Comparison of ENCODE assay signal across 8 cellular contexts in the genomic region with DNA sequence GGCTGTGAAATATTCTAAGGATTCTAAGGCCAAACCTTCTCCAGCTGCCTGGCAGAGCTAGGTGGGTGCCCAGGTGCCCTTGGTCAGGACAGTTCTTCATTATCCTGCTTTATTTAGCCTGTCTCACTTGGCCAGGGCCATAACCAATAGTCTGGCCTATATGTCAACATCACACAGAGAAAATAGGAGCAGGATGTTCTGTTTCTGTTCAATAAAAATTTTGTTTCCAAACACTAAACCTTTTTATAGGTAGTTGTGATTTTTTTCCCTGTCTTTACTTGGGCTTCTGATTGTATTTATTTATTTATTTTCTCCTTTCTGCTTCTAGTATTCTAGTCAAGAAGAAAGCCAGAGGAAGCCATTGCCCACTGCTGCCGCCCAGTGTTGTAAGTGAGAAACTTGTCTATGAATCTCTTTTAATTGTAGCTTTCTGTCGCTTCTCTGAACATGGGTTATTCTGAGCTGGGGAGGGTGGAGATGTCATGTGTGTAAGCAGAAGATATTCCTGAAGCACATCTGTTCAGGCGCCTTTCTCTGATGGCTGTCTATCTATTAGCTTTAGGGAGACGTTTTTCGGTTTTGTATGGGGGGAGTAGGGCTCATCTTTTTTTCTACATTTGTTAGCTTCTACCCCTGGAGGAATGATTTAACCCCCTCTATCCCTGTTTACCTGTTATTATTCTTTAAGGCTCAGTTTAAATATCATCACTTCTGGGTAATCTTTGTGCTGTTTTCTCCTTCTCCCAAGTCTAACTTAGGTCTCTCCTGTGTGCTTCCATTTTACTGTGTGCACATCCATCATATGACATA.
DNase-seq lines count a peak whose midpoint lies in the region; ATAC-seq lines count a peak whose summit lies in the region.

No MANE protein-coding gene starts in this region.

- no peaks in the 10 kb centered on the region for H3K79me2 ChIP-seq in trophoblast cell (ENCODE audit: control insufficient read depth, insufficient read depth, low read length, poor library complexity)

- no peak overlapping the region for H4K12ac ChIP-seq in trophoblast cell (ENCODE audit: low read depth, low read length)

- no peak overlapping the region for H4K91ac ChIP-seq in trophoblast cell (ENCODE audit: low read depth, low read length)

- H3K4me3 ChIP-seq in trophoblast cell (ENCODE audit: low read depth, low read length): no peak overlapping the region

- no peak overlapping the region for H4K8ac ChIP-seq in trophoblast cell (ENCODE audit: low read depth, low read length)

- intact Hi-C loops in Right ventricle myocardium inferior (cut with DNase I): loop anchor here (1.0 to 5.0 kb wide), 2 partner anchors 97 to 143 kb away; a partner anchor contains a TSS

- H3K18ac ChIP-seq in trophoblast cell (ENCODE audit: low read length): no peak overlapping the region

- no peak overlapping the region for H2BK12ac ChIP-seq in trophoblast cell (ENCODE audit: low read length)

- ATAC-seq in Right ventricle myocardium inferior (peak; percentile 54), HG03378 (IDR thresholded peaks at IDR 0.05; ENCODE audit: unreplicated experiment) (no peak), HG03159 (IDR thresholded peaks at IDR 0.05; ENCODE audit: unreplicated experiment) (no peak)

- no CpG with 5 or more reads among the region's 5 CpGs for WGBS in trophoblast cell (ENCODE audit: extremely low coverage, insufficient coverage, insufficient read length)

- no peak overlapping the region for H3K23ac ChIP-seq in trophoblast cell (ENCODE audit: low read length)

- no peak overlapping the region for H3K27ac ChIP-seq in trophoblast cell (ENCODE audit: low read depth, low read length)

- peaks cover 0 to 3% of the 10 kb centered on the region in 2 experiments for H3K4me1 ChIP-seq in trophoblast cell (ENCODE audit: control insufficient read depth in 1 of 2, insufficient read depth in 2 of 2, low read length in 2 of 2)

- H3K27me3 ChIP-seq in trophoblast cell (ENCODE audit: insufficient read depth, low read length): no peaks in the 10 kb centered on the region

- H2AFZ ChIP-seq in trophoblast cell (ENCODE audit: insufficient read depth, low read length, poor library complexity): no peak overlapping the region

- H3K9ac ChIP-seq in trophoblast cell (ENCODE audit: low read length): no peak overlapping the region

- no peak overlapping the region for H3K4me2 ChIP-seq in trophoblast cell (ENCODE audit: low read length)

- H3K79me1 ChIP-seq in trophoblast cell (ENCODE audit: low read length): no peaks in the 10 kb centered on the region

- H2BK5ac ChIP-seq in trophoblast cell (ENCODE audit: low read depth, low read length, poor library complexity): no peak overlapping the region

- H2BK120ac ChIP-seq in trophoblast cell (ENCODE audit: insufficient read depth, low read length, poor library complexity): no peak overlapping the region

- DNase-seq in D341Med (ENCODE audit: low spot score) (peak; percentile 61), KG1 (lab: John Stamatoyannopoulos, UW) (peak; percentile 8), RPMI7951 (ENCODE audit: low read depth) (peak; percentile 70), Right ventricle myocardium inferior (ENCODE audit: missing footprints) (peak; percentile 83), trophoblast cell (peak; percentile 79 to 84)
- DNase-seq in activated naive CD8-positive, alpha-beta T cell treated with anti-CD3 and anti-CD28 coated beads, Interleukin-2, amount 50 U/mL, for 16 hours (ENCODE audit: low read depth, low spot score): peak; percentile 7

- H3K9me3 ChIP-seq in trophoblast cell (ENCODE audit: insufficient read depth, low read depth, low read length): no peaks in the 10 kb centered on the region

- no peak overlapping the region for H3K14ac ChIP-seq in trophoblast cell (ENCODE audit: low read length)

- no peaks in the 10 kb centered on the region for H3K36me3 ChIP-seq in trophoblast cell (ENCODE audit: control insufficient read depth in 1 of 2, insufficient read depth in 2 of 2, low read length in 2 of 2)

- H2AK5ac ChIP-seq in trophoblast cell (ENCODE audit: low read length): no peak overlapping the region

- no peak overlapping the region for H3K4ac ChIP-seq in trophoblast cell (ENCODE audit: low read depth, low read length)

Comparison
In these comparisons a context has a peak if more than half of its experiments do, and no peak if none do; other contexts are left out.
1. DNase-seq: peak in every context shown above with its lines; median percentile 83 in Right ventricle myocardium inferior; 82 in trophoblast cell; 70 in RPMI7951; 61 in D341Med; 8 in KG1; 7 in activated naive CD8-positive, alpha-beta T cell treated with anti-CD3 and anti-CD28 coated beads, Interleukin-2, amount 50 U/mL, for 16 hours.